ENCODE assay signal across 11 cellular contexts in genomic region chr9:93111371-93112115, GRCh38. TPM values are rescaled to one million over a fixed set of nuclear protein-coding genes. Genes with fewer than 3 reads are reported as not detected.
DNase-seq lines count a peak whose midpoint lies in the region; ATAC-seq and TF ChIP-seq lines count a peak whose summit lies in the region.
"Had no signal": no experiment of that assay in that cellular context is flagged by ENCODE, and none has a peak within 500 bp of the region (broad histone marks: within the 10 kb centered on the region; RNA-seq: fewer than 3 reads in every experiment).

No MANE protein-coding gene starts in this region.

- H3K4me1 Mint-ChIP-seq in activated CD4-positive, alpha-beta memory T cell treated with anti-CD3 and anti-CD28 coated beads for 36 hours (ENCODE audit: low read depth) = peaks cover 34% of the 10 kb centered on the region
- H3K4me1 Mint-ChIP-seq in activated CD4-positive, alpha-beta memory T cell treated with anti-CD3 and anti-CD28 coated beads, Interleukin-2, amount 10 ng/mL, durations not matched to agents 7 days and 5 days = peaks cover 44% of the 10 kb centered on the region
- peaks cover 48% of the 10 kb centered on the region for H3K4me1 Mint-ChIP-seq in stimulated activated effector memory CD8-positive, alpha-beta T cell treated with anti-CD3 and anti-CD28 coated beads, Interleukin-12 subunit alpha, Interleukin-12 subunit beta, amount 100 ng/mL, for 72 hours

- POLR2A ChIA-PET in activated CD4-positive, alpha-beta memory T cell treated with anti-CD3 and anti-CD28 coated beads for 36 hours (lab: Charles Lee) = no interaction called here
- POLR2A ChIA-PET in activated CD4-positive, alpha-beta memory T cell treated with anti-CD3 and anti-CD28 coated beads, Interleukin-2, amount 10 ng/mL, durations not matched to agents 7 days and 5 days (lab: Charles Lee) = no interaction called here
- POLR2A ChIA-PET in RWPE1 (lab: Yijun Ruan, JAX; ENCODE audit: low non-redundant PET) = interaction anchor here (0.5 to 1.0 kb wide), 2 partner anchors 22 to 38 kb away, joined by 3 read pairs; partner anchors contain the start of gene NINJ1

- no peak overlapping the region for H3K27ac Mint-ChIP-seq in activated CD4-positive, alpha-beta memory T cell treated with anti-CD3 and anti-CD28 coated beads for 36 hours
- H3K27ac Mint-ChIP-seq in activated CD4-positive, alpha-beta memory T cell treated with anti-CD3 and anti-CD28 coated beads, Interleukin-2, amount 10 ng/mL, durations not matched to agents 7 days and 5 days = no peak overlapping the region
- peak overlapping the region; percentile 89 for H3K27ac Mint-ChIP-seq in stimulated activated effector memory CD8-positive, alpha-beta T cell treated with anti-CD3 and anti-CD28 coated beads, Interleukin-12 subunit alpha, Interleukin-12 subunit beta, amount 100 ng/mL, for 72 hours

- peak; percentile 45 for DNase-seq in activated CD4-positive, alpha-beta memory T cell treated with anti-CD3 and anti-CD28 coated beads for 36 hours
- no peak for DNase-seq in activated CD4-positive, alpha-beta memory T cell treated with anti-CD3 and anti-CD28 coated beads, Interleukin-2, amount 10 ng/mL, durations not matched to agents 7 days and 5 days
- DNase-seq in RWPE1 (ENCODE audit: low spot score) = peak; percentile 89
- peak; percentile 18 for DNase-seq in left cardiac atrium
- no peak for DNase-seq in stimulated activated effector memory CD8-positive, alpha-beta T cell treated with anti-CD3 and anti-CD28 coated beads, Interleukin-12 subunit alpha, Interleukin-12 subunit beta, amount 100 ng/mL, for 72 hours (ENCODE audit: low spot score in 2 of 2)
- no peak for DNase-seq in NCI-H69 (lab: John Stamatoyannopoulos, UW)
- DNase-seq in Kasumi-1 (lab: John Stamatoyannopoulos, UW) = no peak
- DNase-seq: NCI-H1417, T-helper 1 cell had no signal

- intact Hi-C loops in activated CD4-positive, alpha-beta memory T cell treated with anti-CD3 and anti-CD28 coated beads for 36 hours (cut with micrococcal nuclease) = no loop called here
- intact Hi-C loops in left cardiac atrium (cut with DNase I) = no loop called here

- H3K27ac ChIP-seq in RWPE1 = peak overlapping the region; percentile 68

- TF ChIP-seq CTCF in RWPE1 (conservative IDR thresholded peaks at IDR 0.05; ENCODE audit: low read depth) = no peak

- no peak for ATAC-seq in left cardiac atrium
- ATAC-seq in stimulated activated effector memory CD8-positive, alpha-beta T cell treated with anti-CD3 and anti-CD28 coated beads, Interleukin-12 subunit alpha, Interleukin-12 subunit beta, amount 100 ng/mL, for 72 hours = peak; percentile 35
- no peak for ATAC-seq in HG03139 (IDR thresholded peaks at IDR 0.05; ENCODE audit: unreplicated experiment)

- peaks cover 16% of the 10 kb centered on the region for H3K36me3 Mint-ChIP-seq in activated CD4-positive, alpha-beta memory T cell treated with anti-CD3 and anti-CD28 coated beads for 36 hours
- H3K36me3 Mint-ChIP-seq in activated CD4-positive, alpha-beta memory T cell treated with anti-CD3 and anti-CD28 coated beads, Interleukin-2, amount 10 ng/mL, durations not matched to agents 7 days and 5 days (ENCODE audit: low read depth) = peaks cover 42% of the 10 kb centered on the region
- peaks cover 43% of the 10 kb centered on the region for H3K36me3 Mint-ChIP-seq in stimulated activated effector memory CD8-positive, alpha-beta T cell treated with anti-CD3 and anti-CD28 coated beads, Interleukin-12 subunit alpha, Interleukin-12 subunit beta, amount 100 ng/mL, for 72 hours

- CTCF ChIA-PET in activated CD4-positive, alpha-beta memory T cell treated with anti-CD3 and anti-CD28 coated beads for 36 hours (lab: Charles Lee) = no interaction called here
- CTCF ChIA-PET in activated CD4-positive, alpha-beta memory T cell treated with anti-CD3 and anti-CD28 coated beads, Interleukin-2, amount 10 ng/mL, durations not matched to agents 7 days and 5 days (lab: Charles Lee) = interaction anchor here (0.9 to 1.2 kb wide), 2 partner anchors 8 to 10 kb away, joined by 3 to 4 read pairs; no protein-coding TSS in a partner anchor
- CTCF ChIA-PET in RWPE1 (lab: Yijun Ruan, JAX) = interaction anchor here (0.6 to 1.0 kb wide), 4 partner anchors 8 to 220 kb away, joined by 3 read pairs; no protein-coding TSS in a partner anchor

- H3K27me3 Mint-ChIP-seq in activated CD4-positive, alpha-beta memory T cell treated with anti-CD3 and anti-CD28 coated beads for 36 hours = no peaks in the 10 kb centered on the region
- H3K27me3 Mint-ChIP-seq in activated CD4-positive, alpha-beta memory T cell treated with anti-CD3 and anti-CD28 coated beads, Interleukin-2, amount 10 ng/mL, durations not matched to agents 7 days and 5 days = no peaks in the 10 kb centered on the region

- H3K4me3 Mint-ChIP-seq in activated CD4-positive, alpha-beta memory T cell treated with anti-CD3 and anti-CD28 coated beads for 36 hours = no peak overlapping the region
- H3K4me3 Mint-ChIP-seq in activated CD4-positive, alpha-beta memory T cell treated with anti-CD3 and anti-CD28 coated beads, Interleukin-2, amount 10 ng/mL, durations not matched to agents 7 days and 5 days = no peak overlapping the region
- no peak overlapping the region for H3K4me3 Mint-ChIP-seq in stimulated activated effector memory CD8-positive, alpha-beta T cell treated with anti-CD3 and anti-CD28 coated beads, Interleukin-12 subunit alpha, Interleukin-12 subunit beta, amount 100 ng/mL, for 72 hours

- H3K9me3 Mint-ChIP-seq in activated CD4-positive, alpha-beta memory T cell treated with anti-CD3 and anti-CD28 coated beads for 36 hours = no peaks in the 10 kb centered on the region
- H3K9me3 Mint-ChIP-seq in activated CD4-positive, alpha-beta memory T cell treated with anti-CD3 and anti-CD28 coated beads, Interleukin-2, amount 10 ng/mL, durations not matched to agents 7 days and 5 days = no peaks in the 10 kb centered on the region
- H3K9me3 Mint-ChIP-seq in stimulated activated effector memory CD8-positive, alpha-beta T cell treated with anti-CD3 and anti-CD28 coated beads, Interleukin-12 subunit alpha, Interleukin-12 subunit beta, amount 100 ng/mL, for 72 hours = no peaks in the 10 kb centered on the region

RNA-seq across cellular contexts. Expression of gene CARD19, which starts 15.5 kb away (rescaled TPM):
- total RNA-seq in activated CD4-positive, alpha-beta memory T cell treated with anti-CD3 and anti-CD28 coated beads for 36 hours = 10 to 100 TPM; 77.9 to 80.0 TPM
- total RNA-seq in activated CD4-positive, alpha-beta memory T cell treated with anti-CD3 and anti-CD28 coated beads, Interleukin-2, amount 10 ng/mL, durations not matched to agents 7 days and 5 days = 10 to 100 TPM; 80.4 to 83.5 TPM
- 10 to 100 TPM; 20.2 to 26.3 TPM for total RNA-seq in left cardiac atrium

RNA-seq across cellular contexts. Expression of gene NINJ1, which starts 22.5 kb away (rescaled TPM):
- 10 to 100 TPM; 77.9 to 82.0 TPM for total RNA-seq in activated CD4-positive, alpha-beta memory T cell treated with anti-CD3 and anti-CD28 coated beads for 36 hours
- 10 to 100 TPM; 36.9 to 37.4 TPM for total RNA-seq in activated CD4-positive, alpha-beta memory T cell treated with anti-CD3 and anti-CD28 coated beads, Interleukin-2, amount 10 ng/mL, durations not matched to agents 7 days and 5 days
- total RNA-seq in left cardiac atrium = 10 to 100 TPM; 38.4 to 45.9 TPM

RNA-seq across cellular contexts. Expression of gene SUSD3, which starts 53.0 kb away (rescaled TPM):
- total RNA-seq in activated CD4-positive, alpha-beta memory T cell treated with anti-CD3 and anti-CD28 coated beads for 36 hours = 10 to 100 TPM; 67.0 to 72.8 TPM
- 10 to 100 TPM; 69.6 to 71.4 TPM for total RNA-seq in activated CD4-positive, alpha-beta memory T cell treated with anti-CD3 and anti-CD28 coated beads, Interleukin-2, amount 10 ng/mL, durations not matched to agents 7 days and 5 days
- total RNA-seq in left cardiac atrium = 1 to 10 TPM; 1.6 to 2.4 TPM
- total RNA-seq: A673 had no signal

Comparison
In these comparisons a context has a peak if more than half of its experiments do, and no peak if none do; other contexts are left out.
1. DNase-seq: peak in activated CD4-positive, alpha-beta memory T cell treated with anti-CD3 and anti-CD28 coated beads for 36 hours (single experiment), RWPE1 (single experiment) and left cardiac atrium (single experiment); none in activated CD4-positive, alpha-beta memory T cell treated with anti-CD3 and anti-CD28 coated beads, Interleukin-2, amount 10 ng/mL, durations not matched to agents 7 days and 5 days (single experiment), stimulated activated effector memory CD8-positive, alpha-beta T cell treated with anti-CD3 and anti-CD28 coated beads, Interleukin-12 subunit alpha, Interleukin-12 subunit beta, amount 100 ng/mL, for 72 hours (0 of 2), NCI-H69 (single experiment) and Kasumi-1 (0 of 2).
2. RNA of gene SUSD3, which starts 53.0 kb away (total RNA-seq): 67.0 to 72.8 TPM in activated CD4-positive, alpha-beta memory T cell treated with anti-CD3 and anti-CD28 coated beads for 36 hours and 69.6 to 71.4 TPM in activated CD4-positive, alpha-beta memory T cell treated with anti-CD3 and anti-CD28 coated beads, Interleukin-2, amount 10 ng/mL, durations not matched to agents 7 days and 5 days; 1.6 to 2.4 TPM in left cardiac atrium; every median in the first group is over 10 times any median in the second.